9 cellular contexts compared by ENCODE assay signal in genomic region chrX:13005671-13006473, GRCh38. TPM values are rescaled to one million over a fixed set of nuclear protein-coding genes. Genes with fewer than 3 reads are reported as not detected.
DNase-seq lines count a peak whose midpoint lies in the region; ATAC-seq, FAIRE-seq and TF ChIP-seq lines count a peak whose summit lies in the region.
"Had no signal": no experiment of that assay in that cellular context is flagged by ENCODE, and none has a peak within 500 bp of the region (broad histone marks: within the 10 kb centered on the region; RNA-seq: fewer than 3 reads in every experiment).

No MANE protein-coding gene starts in this region.

- H3K9me3 ChIP-seq in OCI-LY1 (ENCODE audit: low read length), result no peaks in the 10 kb centered on the region
- H3K9me3 ChIP-seq: heart left ventricle had no signal

- TF ChIP-seq CTCF in OCI-LY1 (IDR thresholded peaks at IDR 0.05; ENCODE audit: low read length) (no peak), fibroblast of the aortic adventitia (IDR thresholded peaks at IDR 0.05; ENCODE audit: insufficient read depth, low read length) (no peak), RWPE1 (conservative IDR thresholded peaks at IDR 0.05; ENCODE audit: low read depth) (no peak)

- ATAC-seq in GM18858 (IDR thresholded peaks at IDR 0.05; ENCODE audit: unreplicated experiment), result peak; percentile 71
- ATAC-seq in HG02610 (IDR thresholded peaks at IDR 0.05; ENCODE audit: unreplicated experiment), result peak; percentile 59
- ATAC-seq: heart left ventricle had no signal

- H3K4me3 ChIP-seq in OCI-LY1 (ENCODE audit: low read depth, low read length, poor library complexity, severe bottlenecking), result no peak overlapping the region
- H3K4me3 ChIP-seq in fibroblast of the aortic adventitia (ENCODE audit: low read depth, low read length), result no peak overlapping the region
- H3K4me3 ChIP-seq: heart left ventricle had no signal

- no peaks in the 10 kb centered on the region for H3K27me3 ChIP-seq in OCI-LY1 (ENCODE audit: insufficient read depth, low read length)

- CTCF ChIA-PET in RWPE1 (lab: Yijun Ruan, JAX), result interaction anchor here (0.6 kb wide), 2 partner anchors 112 to 557 kb away, joined by 3 read pairs; no protein-coding TSS in a partner anchor

- H3K4me2 ChIP-seq in OCI-LY1 (ENCODE audit: low read length), result peak overlapping the region; percentile 45

- H3K9me2 ChIP-seq in OCI-LY1 (ENCODE audit: low read depth, low read length), result no peaks in the 10 kb centered on the region

- H3K27ac ChIP-seq in OCI-LY1 (ENCODE audit: low read depth, low read length, poor library complexity, severe bottlenecking), result peak overlapping the region; percentile 92
- H3K27ac ChIP-seq in RWPE1, result no peak overlapping the region

- peak overlapping the region; percentile 45 for H3K9ac ChIP-seq in OCI-LY1 (ENCODE audit: low read length)

- no peak for FAIRE-seq in RCC 7860 (lab: Jason Lieb, UNC)

- H3K36me3 ChIP-seq in OCI-LY1 (ENCODE audit: insufficient read depth, low read length), result no peaks in the 10 kb centered on the region
- H3K36me3 ChIP-seq: heart left ventricle had no signal

- DNase-seq in fibroblast of the aortic adventitia (ENCODE audit: low read depth) (peak; percentile 79), NCI-H128 (lab: John Stamatoyannopoulos, UW; ENCODE audit: unreplicated experiment) (no peak), NCI-H2081 treated with DMSO at 0.1 percent for 48 hours (lab: John Stamatoyannopoulos, UW) (no peak), RCC 7860 (ENCODE audit: low spot score) (no peak), RWPE1 (ENCODE audit: low spot score) (no peak)

- H4K20me1 ChIP-seq in OCI-LY1 (ENCODE audit: insufficient read depth, low read length), result no peaks in the 10 kb centered on the region

- peaks cover 83% of the 10 kb centered on the region for H3K4me1 ChIP-seq in OCI-LY1 (ENCODE audit: insufficient read depth, low read length, severe bottlenecking)

- POLR2A ChIA-PET in RWPE1 (lab: Yijun Ruan, JAX; ENCODE audit: low non-redundant PET), result interaction anchor here (0.6 kb wide), 1 partner anchor 31 kb away, joined by 3 read pairs; the partner anchor contains the start of gene TMSB4X

- no peaks in the 10 kb centered on the region for H3K79me2 ChIP-seq in OCI-LY1 (ENCODE audit: insufficient read depth, low read length)

- no peak overlapping the region for H2AFZ ChIP-seq in OCI-LY1 (ENCODE audit: low read length)

- 0 out of 2 replicates have a peak, but pooled peaks cover 4% of the 10 kb centered on the region for H3F3A ChIP-seq in OCI-LY1 (ENCODE audit: insufficient read depth, low read length)

RNA-seq across cellular contexts. Expression of gene TMSB4X, which starts 31.0 kb away (rescaled TPM):
- total RNA-seq in fibroblast of the aortic adventitia (ENCODE audit: low replicate concordance), result 5,524 and 12,062 TPM in 2 replicates

RNA-seq across cellular contexts. Expression of gene FAM9C, which starts 38.5 kb away (rescaled TPM):
- total RNA-seq in fibroblast of the aortic adventitia (ENCODE audit: low replicate concordance), result not detected in 2 replicates
